8 cellular contexts compared by ENCODE assay signal in the genomic region with DNA sequence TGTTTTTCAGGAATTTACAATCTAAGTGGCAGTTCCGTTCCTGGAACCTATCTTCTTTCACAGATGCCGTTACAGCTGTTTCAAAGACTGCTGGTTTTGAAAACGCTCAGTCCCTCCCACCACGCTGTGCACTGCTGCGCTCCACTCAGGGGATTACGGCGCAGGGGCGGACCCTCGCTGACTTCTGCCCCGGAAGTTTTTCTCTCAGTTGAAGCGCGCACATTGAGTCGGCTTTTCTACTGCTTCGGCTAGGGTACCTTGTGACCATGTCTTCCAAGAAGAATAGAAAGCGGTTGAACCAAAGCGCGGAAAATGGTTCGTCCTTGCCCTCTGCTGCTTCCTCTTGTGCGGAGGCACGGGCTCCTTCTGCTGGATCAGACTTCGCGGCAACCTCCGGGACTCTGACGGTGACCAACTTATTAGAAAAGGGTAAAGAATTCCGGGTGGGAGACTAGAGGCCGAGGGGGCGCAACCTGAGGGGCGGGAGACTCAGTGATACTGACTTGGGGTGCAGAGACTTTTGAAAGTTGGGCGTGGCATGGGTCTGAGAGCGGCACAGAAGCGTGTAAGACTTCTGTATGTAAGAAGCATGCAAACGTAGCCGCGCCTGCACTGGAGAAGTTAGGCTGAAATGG. TPM values are rescaled to one million over a fixed set of nuclear protein-coding genes. Genes with fewer than 3 reads are reported as not detected.
DNase-seq lines count a peak whose midpoint lies in the region; ATAC-seq and TF ChIP-seq lines count a peak whose summit lies in the region.

No MANE protein-coding gene starts in this region.

- peak overlapping the region; percentile 99 for H2AFZ ChIP-seq in GM23338

- peak; percentile 93 for ATAC-seq in GM23338

- H3K27me3 ChIP-seq in DOHH2 (ENCODE audit: control insufficient read depth, low read length) (no peaks in the 10 kb centered on the region), GM23338 (ENCODE audit: insufficient read depth) (no peaks in the 10 kb centered on the region), stomach (no peaks in the 10 kb centered on the region)

- TF ChIP-seq EP300 in stomach (IDR thresholded peaks at IDR 0.05) = no peak

- no peaks in the 10 kb centered on the region for H3K9me2 ChIP-seq in DOHH2 (replicated peaks; ENCODE audit: control insufficient read depth, low read length)
- H3K9me2 ChIP-seq in GM23338 (ENCODE audit: insufficient read depth) = no peaks in the 10 kb centered on the region

- H3K27ac ChIP-seq in DOHH2 (ENCODE audit: low read depth, low read length) (peak overlapping the region; percentile 86), GM23338 (ENCODE audit: low read depth) (peak overlapping the region; percentile 96), RWPE1 (peak overlapping the region; percentile 90), stomach (peak overlapping the region; percentile 66 to 86 (median 76))

- H3K4me3 Mint-ChIP-seq in GM23338 (no peak overlapping the region; the same call in 2 of the 3 replicates), nephron progenitor cell (no peak overlapping the region)

- no peak for TF ChIP-seq POLR2A in stomach (IDR thresholded peaks at IDR 0.05)

- H3K79me2 ChIP-seq in DOHH2 (ENCODE audit: control insufficient read depth, low read length) (peaks cover 31% of the 10 kb centered on the region), GM23338 (replicated peaks; ENCODE audit: insufficient read depth) (peaks cover 51% of the 10 kb centered on the region)

- H3K9me3 ChIP-seq in DOHH2 (ENCODE audit: control insufficient read depth, insufficient read depth, low read length) = no peaks in the 10 kb centered on the region
- no peaks in the 10 kb centered on the region for H3K9me3 ChIP-seq in stomach

- H3K4me3 ChIP-seq in DOHH2 (ENCODE audit: low read length) (peak overlapping the region; percentile 96), GM23338 (peak overlapping the region; percentile 87), fibroblast of pulmonary artery (replicated peaks; ENCODE audit: low read depth, low read length) (peak overlapping the region; percentile 91), stomach (peak overlapping the region; percentile 68 to 99 (median 88))

- H3K36me3 Mint-ChIP-seq in GM23338 (ENCODE audit: low read depth) = no peaks in the 10 kb centered on the region
- no peaks in the 10 kb centered on the region for H3K36me3 Mint-ChIP-seq in nephron progenitor cell (ENCODE audit: low read depth)

- H4K20me1 ChIP-seq in DOHH2 (ENCODE audit: control insufficient read depth, insufficient read depth, low read depth, low read length) (peaks cover 4% of the 10 kb centered on the region), GM23338 (replicated peaks; ENCODE audit: insufficient read depth) (no peaks in the 10 kb centered on the region)

- intact Hi-C loops in stomach (cut with DNase I; ENCODE audit: low total_unique reads) = no loop called here

- CTCF ChIA-PET in RWPE1 (lab: Yijun Ruan, JAX) = interaction anchor here (0.7 to 1.2 kb wide), 3 partner anchors 134 to 320 kb away, joined by 3 to 4 read pairs (median 3); no protein-coding TSS in a partner anchor

- H3K4me2 ChIP-seq in DOHH2 (ENCODE audit: low read length) (peak overlapping the region; percentile 78), GM23338 (peak overlapping the region; percentile 97)

- H3K27ac Mint-ChIP-seq in GM23338 = peak overlapping the region; percentile 95
- H3K27ac Mint-ChIP-seq in nephron progenitor cell = peak overlapping the region; percentile 98

- H3K36me3 ChIP-seq in DOHH2 (ENCODE audit: control insufficient read depth, low read length) = no peaks in the 10 kb centered on the region; the same call in none of the 2 replicates
- no peaks in the 10 kb centered on the region for H3K36me3 ChIP-seq in GM23338 (ENCODE audit: insufficient read depth)
- H3K36me3 ChIP-seq in stomach = peaks cover 0 to 4% (median 0%) of the 10 kb centered on the region in 4 donors

- H3K4me1 ChIP-seq in DOHH2 (ENCODE audit: control insufficient read depth, low read length) = peaks cover 10% of the 10 kb centered on the region
- peaks cover 27% of the 10 kb centered on the region for H3K4me1 ChIP-seq in GM23338 (ENCODE audit: insufficient read depth)
- peaks cover 0 to 39% (median 25%) of the 10 kb centered on the region in 4 donors for H3K4me1 ChIP-seq in stomach

- POLR2A ChIA-PET in RWPE1 (lab: Yijun Ruan, JAX; ENCODE audit: low non-redundant PET) = no interaction called here

- H3K4me1 Mint-ChIP-seq in GM23338 (peaks cover 10% of the 10 kb centered on the region; the same call in 2 of the 3 replicates), nephron progenitor cell (peaks cover 7% of the 10 kb centered on the region)

- H3K9me3 Mint-ChIP-seq in GM23338 (no peaks in the 10 kb centered on the region), nephron progenitor cell (no peaks in the 10 kb centered on the region)

- WGBS in stomach, 5 donors = 0 to 1% (median 0%) methylated on average over 34 of the region's 34 CpGs

- peak; percentile 94 for DNase-seq in GM23338 (ENCODE audit: low spot score)
- DNase-seq in LHCN-M2 (ENCODE audit: low read depth) = peak; percentile 90
- peak; percentile 78 for DNase-seq in RWPE1 (ENCODE audit: low spot score)
- peak; percentile 75 for DNase-seq in activated T-helper 9 cell treated with anti-CD3 and anti-CD28 coated beads, Interleukin-2, amount 50 U/mL, for 16 hours (ENCODE audit: low read depth)
- DNase-seq in fibroblast of pulmonary artery (ENCODE audit: low read depth) = peak; percentile 88
- peak; percentile 81 for DNase-seq in nephron progenitor cell
- peak; percentile 83 for DNase-seq in stomach

- TF ChIP-seq CTCF in DOHH2 (IDR thresholded peaks at IDR 0.05; ENCODE audit: low read depth, low read length, poor library complexity, severe bottlenecking) (peak; percentile 36), GM23338 (conservative IDR thresholded peaks at IDR 0.05; ENCODE audit: low read depth in 2 of 2) (no peak), RWPE1 (conservative IDR thresholded peaks at IDR 0.05; ENCODE audit: low read depth) (no peak), fibroblast of pulmonary artery (IDR thresholded peaks at IDR 0.05; ENCODE audit: low read length, missing control alignments) (no peak), nephron progenitor cell (IDR thresholded peaks at IDR 0.05) (no peak), stomach (IDR thresholded peaks at IDR 0.05) (no peak)

- H3F3A ChIP-seq in DOHH2 (ENCODE audit: control insufficient read depth, insufficient read depth) = peaks cover 8% of the 10 kb centered on the region
- H3F3A ChIP-seq in GM23338 (replicated peaks; ENCODE audit: low read depth) = 0 out of 2 replicates have a peak, but pooled peaks cover 4% of the 10 kb centered on the region

- H3K27me3 Mint-ChIP-seq in GM23338 (ENCODE audit: insufficient read depth, low read depth, poor library complexity) (no peaks in the 10 kb centered on the region), nephron progenitor cell (ENCODE audit: low read depth, poor library complexity) (no peaks in the 10 kb centered on the region)

TF ChIP-seq in GM23338, 12 proteins besides CTCF, POLR2A, EP300 and RAD21:
- no peak for TF ChIP-seq ZNF331 (CRISPR knock-in tag; IDR thresholded peaks at IDR 0.05; ENCODE audit: low read depth)
- TF ChIP-seq CREB1 (CRISPR knock-in tag; IDR thresholded peaks at IDR 0.05; ENCODE audit: low read depth) = peak; percentile 52; the same call in 1 of the 2 replicates
- TF ChIP-seq, protein P1, sequence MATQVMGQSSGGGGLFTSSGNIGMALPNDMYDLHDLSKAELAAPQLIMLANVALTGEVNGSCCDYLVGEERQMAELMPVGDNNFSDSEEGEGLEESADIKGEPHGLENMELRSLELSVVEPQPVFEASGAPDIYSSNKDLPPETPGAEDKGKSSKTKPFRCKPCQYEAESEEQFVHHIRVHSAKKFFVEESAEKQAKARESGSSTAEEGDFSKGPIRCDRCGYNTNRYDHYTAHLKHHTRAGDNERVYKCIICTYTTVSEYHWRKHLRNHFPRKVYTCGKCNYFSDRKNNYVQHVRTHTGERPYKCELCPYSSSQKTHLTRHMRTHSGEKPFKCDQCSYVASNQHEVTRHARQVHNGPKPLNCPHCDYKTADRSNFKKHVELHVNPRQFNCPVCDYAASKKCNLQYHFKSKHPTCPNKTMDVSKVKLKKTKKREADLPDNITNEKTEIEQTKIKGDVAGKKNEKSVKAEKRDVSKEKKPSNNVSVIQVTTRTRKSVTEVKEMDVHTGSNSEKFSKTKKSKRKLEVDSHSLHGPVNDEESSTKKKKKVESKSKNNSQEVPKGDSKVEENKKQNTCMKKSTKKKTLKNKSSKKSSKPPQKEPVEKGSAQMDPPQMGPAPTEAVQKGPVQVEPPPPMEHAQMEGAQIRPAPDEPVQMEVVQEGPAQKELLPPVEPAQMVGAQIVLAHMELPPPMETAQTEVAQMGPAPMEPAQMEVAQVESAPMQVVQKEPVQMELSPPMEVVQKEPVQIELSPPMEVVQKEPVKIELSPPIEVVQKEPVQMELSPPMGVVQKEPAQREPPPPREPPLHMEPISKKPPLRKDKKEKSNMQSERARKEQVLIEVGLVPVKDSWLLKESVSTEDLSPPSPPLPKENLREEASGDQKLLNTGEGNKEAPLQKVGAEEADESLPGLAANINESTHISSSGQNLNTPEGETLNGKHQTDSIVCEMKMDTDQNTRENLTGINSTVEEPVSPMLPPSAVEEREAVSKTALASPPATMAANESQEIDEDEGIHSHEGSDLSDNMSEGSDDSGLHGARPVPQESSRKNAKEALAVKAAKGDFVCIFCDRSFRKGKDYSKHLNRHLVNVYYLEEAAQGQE (IDR thresholded peaks at IDR 0.05; ENCODE audit: unreplicated experiment) = peak; percentile 20
- no peak for TF ChIP-seq EZH2phosphoT487 (IDR thresholded peaks at IDR 0.05; ENCODE audit: unreplicated experiment)
- peak; percentile 55 for TF ChIP-seq ETS1 (IDR thresholded peaks at IDR 0.05)
- peak; percentile 71 for TF ChIP-seq POLR2AphosphoS5 (IDR thresholded peaks at IDR 0.05; ENCODE audit: low read depth)

RNA-seq across cellular contexts. Expression of gene NUDT6, which starts 0.6 kb away (rescaled TPM):
- 4.4 and 4.9 TPM in 2 replicates for total RNA-seq in GM23338 (2014; rRNA removed; shearing (Covaris generic))
- polyA plus RNA-seq in GM23338 (2016; fragmentation: Nextera tagmentation; extraction: Ambion mirVana) (9.1 TPM in 2 replicates), stomach (1 to 10 TPM; 5.3 to 6.2 (median 5.7) TPM)
- total RNA-seq in LHCN-M2 (2014; rRNA removed) (11.3 and 14.1 TPM in 2 replicates), stomach (10 to 100 TPM in 1 of 5 donors, 1 to 10 TPM in 2, under 1 TPM in 1, not detected in 1; 0.58 to 10.5 (median 6.3) TPM)
- polyA plus RNA-seq in LHCN-M2 (2012) = 7.5 TPM

Comparison
In these comparisons a context has a peak if more than half of its experiments do, and no peak if none do; other contexts are left out.
1. Peak in every context shown above with its lines: DNase-seq, ATAC-seq, H3K4me3 ChIP-seq and H3K27ac ChIP-seq.